8 cellular contexts compared by ENCODE assay signal in genomic region chr11:119018074-119018938, GRCh38. TPM values are rescaled to one million over a fixed set of nuclear protein-coding genes. Genes with fewer than 3 reads are reported as not detected.
DNase-seq lines count a peak whose midpoint lies in the region; TF ChIP-seq lines count a peak whose summit lies in the region.

Gene RPS25 (minus strand): TSS chr11:119018343. CDS start chr11:119018284, 59 bp downstream.
A gene with protein sequence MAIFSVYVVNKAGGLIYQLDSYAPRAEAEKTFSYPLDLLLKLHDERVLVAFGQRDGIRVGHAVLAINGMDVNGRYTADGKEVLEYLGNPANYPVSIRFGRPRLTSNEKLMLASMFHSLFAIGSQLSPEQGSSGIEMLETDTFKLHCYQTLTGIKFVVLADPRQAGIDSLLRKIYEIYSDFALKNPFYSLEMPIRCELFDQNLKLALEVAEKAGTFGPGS (plus strand): TSS chr11:119018766. CDS start chr11:119018796, 30 bp downstream.

- H3K9me3 ChIP-seq in ES-I3 (ENCODE audit: control insufficient read depth, insufficient read depth, low read length) = no peaks in the 10 kb centered on the region
- no peaks in the 10 kb centered on the region for H3K9me3 ChIP-seq in HAP-1
- no peaks in the 10 kb centered on the region for H3K9me3 ChIP-seq in MM.1S (replicated peaks; ENCODE audit: insufficient read depth, low read length)
- no peaks in the 10 kb centered on the region for H3K9me3 ChIP-seq in neural cell (ENCODE audit: low read length)
- no peaks in the 10 kb centered on the region for H3K9me3 ChIP-seq in stomach

- WGBS in stomach, 5 donors = 0 to 1% (median 1%) methylated on average over 55 to 63 of the region's 63 CpGs

- H4K20me1 ChIP-seq in MM.1S (ENCODE audit: insufficient read depth, low read length) (0 out of 2 replicates have a peak, but pooled peaks cover 3% of the 10 kb centered on the region), neural cell (ENCODE audit: insufficient read depth) (no peaks in the 10 kb centered on the region)

- intact Hi-C loops in stomach (cut with DNase I; ENCODE audit: low total_unique reads) = no loop called here

- H2AFZ ChIP-seq in MM.1S (ENCODE audit: low read length) (peak within 1 kb of the TSS; percentile 67), neural cell (ENCODE audit: low read depth, low read length) (peak within 1 kb of the TSS; percentile 54)

- peaks cover 70% of the 10 kb centered on the region for H3F3A ChIP-seq in MM.1S (ENCODE audit: insufficient read depth, low read length)
- no peaks in the 10 kb centered on the region for H3F3A ChIP-seq in neural cell (ENCODE audit: insufficient read depth, low read length, poor library complexity, severe bottlenecking)

- TF ChIP-seq EP300 in neural cell (conservative IDR thresholded peaks at IDR 0.05; ENCODE audit: poor library complexity, severe bottlenecking) (peak; percentile 60), stomach (IDR thresholded peaks at IDR 0.05) (no peak)

- H3K9ac ChIP-seq in ES-I3 (ENCODE audit: low read depth, low read length) = peak within 1 kb of the TSS; percentile 97
- H3K9ac ChIP-seq in MM.1S (ENCODE audit: low read length) = peak within 1 kb of the TSS; percentile 92
- H3K9ac ChIP-seq in neural cell (ENCODE audit: low read length) = peak within 1 kb of the TSS; percentile 86

- TF ChIP-seq RAD21 in neural cell (conservative IDR thresholded peaks at IDR 0.05) = peak; percentile 20

- H3K4me1 ChIP-seq in ES-I3 (ENCODE audit: insufficient read depth, low read length) = peaks cover 2% of the 10 kb centered on the region; the same call in 1 of the 2 replicates
- H3K4me1 ChIP-seq in HAP-1 = peaks cover 17% of the 10 kb centered on the region
- peaks cover 33% of the 10 kb centered on the region for H3K4me1 ChIP-seq in MM.1S (ENCODE audit: low read length)
- H3K4me1 ChIP-seq in stomach = peaks cover 31 to 69% (median 59%) of the 10 kb centered on the region in 4 donors

- H3K9me2 ChIP-seq in MM.1S (replicated peaks; ENCODE audit: insufficient read depth, low read length) = no peaks in the 10 kb centered on the region
- no peaks in the 10 kb centered on the region for H3K9me2 ChIP-seq in neural cell (ENCODE audit: insufficient read depth, low read length)

- H3K4me3 ChIP-seq in HAP-1 (peak within 1 kb of the TSS; percentile 97), MM.1S (ENCODE audit: low read length) (peak within 1 kb of the TSS; percentile 97), fibroblast of villous mesenchyme (ENCODE audit: low read depth, low read length) (peak within 1 kb of the TSS; percentile 95), neural cell (ENCODE audit: low read length) (peak within 1 kb of the TSS; percentile 75), stomach (peak within 1 kb of the TSS; percentile 88 to 96 (median 93))

- DNase-seq in HAP-1 (ENCODE audit: low spot score in 2 of 2) (peak; percentile 93 to 97), MM.1S (peak; percentile 97), SIG-M5 (lab: John Stamatoyannopoulos, UW) (peak; percentile 91), activated gamma-delta T cell (lab: John Stamatoyannopoulos, UW) (peak; percentile 87), fibroblast of villous mesenchyme (ENCODE audit: low read depth) (peak; percentile 95), stomach (peak; percentile 97)

- peaks cover 35% of the 10 kb centered on the region for H3K36me3 ChIP-seq in ES-I3 (ENCODE audit: insufficient read depth, low read length)
- peaks cover 69% of the 10 kb centered on the region for H3K36me3 ChIP-seq in HAP-1 (replicated peaks)
- peaks cover 12% of the 10 kb centered on the region for H3K36me3 ChIP-seq in MM.1S (replicated peaks; ENCODE audit: insufficient read depth, low read length)
- peaks cover 12% of the 10 kb centered on the region for H3K36me3 ChIP-seq in neural cell (ENCODE audit: insufficient read depth, low read length)
- peaks cover 40 to 62% (median 54%) of the 10 kb centered on the region in 4 donors for H3K36me3 ChIP-seq in stomach

- peak in 2 of 4 donors; percentile 9 to 16 for TF ChIP-seq POLR2A in stomach (IDR thresholded peaks at IDR 0.05)

- H3K27ac ChIP-seq in MM.1S (ENCODE audit: low read length) (peak within 1 kb of the TSS; percentile 93), neural cell (ENCODE audit: low read length) (peak within 1 kb of the TSS; percentile 84), stomach (peak within 1 kb of the TSS; percentile 94 to 97 (median 96))

- H3K27me3 ChIP-seq in HAP-1 (ENCODE audit: low read depth) (no peaks in the 10 kb centered on the region), MM.1S (replicated peaks; ENCODE audit: insufficient read depth, low read length) (no peaks in the 10 kb centered on the region), neural cell (ENCODE audit: insufficient read depth, low read depth, low read length) (no peaks in the 10 kb centered on the region), stomach (no peaks in the 10 kb centered on the region)

- in situ Hi-C loops in HAP-1 (cut with MboI; ENCODE audit: low sequenced_read_pairs) = no loop called here

- H3K79me2 ChIP-seq in MM.1S (ENCODE audit: low read length) (peaks cover 73% of the 10 kb centered on the region), neural cell (replicated peaks; ENCODE audit: insufficient read depth, low read length) (peaks cover 49% of the 10 kb centered on the region)

- H3K4me2 ChIP-seq in MM.1S (ENCODE audit: low read depth, low read length) (peak within 1 kb of the TSS; percentile 95), neural cell (ENCODE audit: low read length) (peak within 1 kb of the TSS; percentile 92)

- TF ChIP-seq CTCF in MM.1S (IDR thresholded peaks at IDR 0.05; ENCODE audit: low read length) (no peak), fibroblast of villous mesenchyme (IDR thresholded peaks at IDR 0.05; ENCODE audit: insufficient read depth, low read depth, low read length) (no peak), neural cell (IDR thresholded peaks at IDR 0.05; ENCODE audit: poor library complexity, severe bottlenecking) (peak; percentile 35), stomach (IDR thresholded peaks at IDR 0.05) (peak in 1 of 7 experiments; percentile 33)

TF ChIP-seq in neural cell, 6 proteins besides CTCF, POLR2A, EP300 and RAD21:
- TF ChIP-seq POLR2AphosphoS5 (IDR thresholded peaks at IDR 0.05) (peak; percentile 82), MXI1 (conservative IDR thresholded peaks at IDR 0.05; ENCODE audit: poor library complexity, severe bottlenecking) (peak; percentile 97), TAF1 (IDR thresholded peaks at IDR 0.05; ENCODE audit: low read depth) (peak; percentile 75), REST (IDR thresholded peaks at IDR 0.05; ENCODE audit: borderline replicate concordance) (peak; percentile 29), SMC3 (conservative IDR thresholded peaks at IDR 0.05; ENCODE audit: poor library complexity) (no peak), EZH2 (IDR thresholded peaks at IDR 0.05; ENCODE audit: borderline replicate concordance, insufficient read depth, low read length, poor library complexity, severe bottlenecking) (no peak)

RNA-seq across cellular contexts. Expression of gene RPS25, which starts in this region (rescaled TPM):
- total RNA-seq in fibroblast of villous mesenchyme (886 and 914 TPM in 2 replicates), stomach (1,000 to 10,000 TPM in 3 of 5 donors, 100 to 1,000 TPM in 2; 157 to 2,308 (median 1,395) TPM)
- polyA plus RNA-seq in neural cell (1,615 and 1,728 TPM in 2 replicates), stomach (1,000 to 10,000 TPM; 2,403 to 3,218 (median 2,977) TPM)
- 599 and 653 TPM in 2 replicates for polyA minus RNA-seq in neural cell

RNA-seq across cellular contexts. Expression of the second gene that starts in this region (rescaled TPM):
- total RNA-seq in fibroblast of villous mesenchyme (55.4 and 94.6 TPM in 2 replicates), stomach (10 to 100 TPM; 13.4 to 81.4 (median 20.0) TPM)
- polyA plus RNA-seq in neural cell (271 and 276 TPM in 2 replicates), stomach (10 to 100 TPM; 29.6 to 49.6 (median 34.1) TPM)
- polyA minus RNA-seq in neural cell = 97.6 and 112 TPM in 2 replicates

Comparison
In these comparisons a context has a peak if more than half of its experiments do, and no peak if none do; other contexts are left out.
1. Peak in every context shown above with its lines: DNase-seq, H3K4me3 ChIP-seq and H3K27ac ChIP-seq.